In the genomic region with DNA sequence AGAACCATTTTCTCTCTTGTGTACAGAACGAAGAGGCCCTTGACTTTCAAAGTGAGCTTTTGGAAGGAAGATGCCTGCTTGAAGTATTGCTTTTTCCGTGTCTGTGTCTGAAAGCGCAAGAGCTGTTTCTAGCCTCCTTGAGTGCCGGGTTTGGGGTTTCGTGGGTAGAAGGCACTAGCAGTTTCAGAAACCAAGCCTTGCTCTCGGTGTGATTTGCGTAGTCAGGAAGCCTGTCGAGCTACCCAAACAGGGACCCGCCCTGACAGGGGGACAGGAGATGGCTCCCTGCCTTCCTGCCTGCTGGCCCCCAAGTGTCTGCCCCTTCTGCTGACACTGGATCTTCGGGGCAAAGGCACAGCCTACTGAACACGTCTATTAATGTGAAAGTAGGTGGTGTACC, we compare ENCODE assay signal across 11 cellular contexts.
A peak's percentile ranks its signal among the peaks of the same experiment; 100 is the strongest.
DNase-seq lines count a peak whose midpoint lies in the region; ATAC-seq and TF ChIP-seq lines count a peak whose summit lies in the region.
"Had no signal": no experiment of that assay in that cellular context is flagged by ENCODE, and none has a peak within 500 bp of the region (broad histone marks: within the 10 kb centered on the region; RNA-seq: fewer than 3 reads in every experiment).

No MANE protein-coding gene starts in this region.

- H3K4me3 Mint-ChIP-seq in activated T-cell treated with anti-CD3 and anti-CD28 coated beads, Interleukin-2, amount 50 U/mL, for 24 hours = peak overlapping the region; percentile 61

- no peak for TF ChIP-seq POLR2A in erythroblast (IDR thresholded peaks at IDR 0.05; ENCODE audit: low read length)

- ATAC-seq in GM18498 (IDR thresholded peaks at IDR 0.05; ENCODE audit: unreplicated experiment) (peak; percentile 72), HG03439 (IDR thresholded peaks at IDR 0.05; ENCODE audit: unreplicated experiment) (peak; percentile 78)
- ATAC-seq: K562 had no signal

- H3K9me3 Mint-ChIP-seq in activated T-cell treated with anti-CD3 and anti-CD28 coated beads, Interleukin-2, amount 50 U/mL, for 24 hours = no peaks in the 10 kb centered on the region

- peaks cover 29% of the 10 kb centered on the region for H3K27me3 Mint-ChIP-seq in activated T-cell treated with anti-CD3 and anti-CD28 coated beads, Interleukin-2, amount 50 U/mL, for 24 hours

- H3K4me1 Mint-ChIP-seq in activated T-cell treated with anti-CD3 and anti-CD28 coated beads, Interleukin-2, amount 50 U/mL, for 24 hours (ENCODE audit: low read depth) = peaks cover 71% of the 10 kb centered on the region

- DNase-seq in activated T-cell treated with anti-CD3 and anti-CD28 coated beads, Interleukin-2, amount 50 U/mL, for 24 hours = peak; percentile 70
- peak; percentile 64 to 65 for DNase-seq in stimulated activated CD4-positive, alpha-beta T cell treated with anti-CD3 and anti-CD28 coated beads, Interleukin-15, amount 100 ng/mL, for 48 hours (ENCODE audit: low read depth in 2 of 2)
- DNase-seq in NOMO-1 treated with DMSO at 0.1 percent for 48 hours (lab: John Stamatoyannopoulos, UW; ENCODE audit: unreplicated experiment) (no peak), SW 1271 (lab: John Stamatoyannopoulos, UW) (no peak), SKM-1 treated with dmso at 0.1 percent for 144 hours (lab: John Stamatoyannopoulos, UW; ENCODE audit: unreplicated experiment) (no peak), erythroblast (lab: John Stamatoyannopoulos, UW) (no peak)
- DNase-seq: islet precursor cell had no signal

- peak overlapping the region; percentile 92 for H3K27ac Mint-ChIP-seq in activated T-cell treated with anti-CD3 and anti-CD28 coated beads, Interleukin-2, amount 50 U/mL, for 24 hours
- H3K27ac Mint-ChIP-seq: CD14-positive monocyte had no signal

- H3K36me3 Mint-ChIP-seq in activated T-cell treated with anti-CD3 and anti-CD28 coated beads, Interleukin-2, amount 50 U/mL, for 24 hours (ENCODE audit: low read depth) = no peaks in the 10 kb centered on the region
- H3K36me3 Mint-ChIP-seq: CD14-positive monocyte had no signal

Comparison
In these comparisons a context has a peak if more than half of its experiments do, and no peak if none do; other contexts are left out.
1. DNase-seq: peak in activated T-cell treated with anti-CD3 and anti-CD28 coated beads, Interleukin-2, amount 50 U/mL, for 24 hours (single experiment) and stimulated activated CD4-positive, alpha-beta T cell treated with anti-CD3 and anti-CD28 coated beads, Interleukin-15, amount 100 ng/mL, for 48 hours (2 of 2); none in NOMO-1 treated with DMSO at 0.1 percent for 48 hours (single experiment), SW 1271 (0 of 2), SKM-1 treated with dmso at 0.1 percent for 144 hours (single experiment) and erythroblast (0 of 2).